In genomic region chr9:3941758-3942157, GRCh38 we compare ENCODE assay signal across 25 cellular contexts.
"Had no signal": no experiment of that assay in that cellular context is flagged by ENCODE, and none has a peak within 500 bp of the region (broad histone marks: within the 10 kb centered on the region; RNA-seq: fewer than 3 reads in every experiment).

No MANE protein-coding gene starts in this region.

- H3K9me3 ChIP-seq: colonic mucosa, esophagus squamous epithelium, gastrocnemius medialis, heart right ventricle, left lung, lower lobe of right lung, mucosa of descending colon had no signal

- DNase-seq: colonic mucosa; cortex of kidney; effector CD8-positive, alpha-beta T cell; effector memory CD8-positive, alpha-beta T cell; endodermal cell; erythroblast; esophagus squamous epithelium; foreskin fibroblast; foreskin melanocyte; gastrocnemius medialis; glutamatergic neuron; head of caudate nucleus; heart right ventricle; hippocampal formation; left cardiac atrium; left lung; left ventricle myocardium superior; lower lobe of right lung; mesenchymal stem cell; mucosa of descending colon had no signal

- H3K4me3 ChIP-seq: colonic mucosa, esophagus squamous epithelium, gastrocnemius medialis, heart right ventricle, left lung, lower lobe of right lung, mucosa of descending colon had no signal

- FAIRE-seq: endometrium, islet of Langerhans, keratinocyte had no signal

- H3K27ac ChIP-seq: colonic mucosa, epithelial cell of prostate, esophagus squamous epithelium, gastrocnemius medialis, heart right ventricle, left lung, lower lobe of right lung had no signal

- H3K36me3 ChIP-seq: colonic mucosa, esophagus squamous epithelium, gastrocnemius medialis, heart right ventricle, left lung, lower lobe of right lung had no signal

- H3K27me3 ChIP-seq: colonic mucosa, esophagus squamous epithelium, gastrocnemius medialis, heart right ventricle, left lung had no signal

- ATAC-seq: effector memory CD8-positive, alpha-beta T cell; esophagus mucosa; gastrocnemius medialis; heart right ventricle; left cardiac atrium; left lung; left ventricle myocardium superior; lower lobe of right lung; mucosa of descending colon had no signal

- H3K4me1 ChIP-seq: colonic mucosa, esophagus squamous epithelium, gastrocnemius medialis, left lung, lower lobe of right lung had no signal
